ENCODE assay signal across 9 cellular contexts in the genomic region with DNA sequence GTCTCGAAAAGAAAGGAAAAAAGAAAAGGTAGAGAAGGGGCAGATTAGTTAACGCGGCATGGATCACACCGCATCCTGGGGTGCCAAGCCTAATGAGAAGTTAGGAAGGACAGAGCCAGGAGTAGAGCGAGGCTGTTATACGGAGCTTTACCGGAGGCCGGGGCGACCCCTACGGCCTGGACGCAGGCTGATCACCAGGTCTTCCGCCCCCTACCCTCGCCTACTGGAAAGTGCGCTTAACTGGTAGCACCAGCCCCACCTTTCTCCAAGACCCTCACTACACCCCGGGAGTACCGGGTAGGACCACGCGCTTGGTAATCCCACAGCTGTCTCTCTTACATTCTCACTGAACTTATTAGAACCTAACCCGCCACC. TPM values are rescaled to one million over a fixed set of nuclear protein-coding genes. Genes with fewer than 3 reads are reported as not detected.
A peak's percentile ranks its signal among the peaks of the same experiment; 100 is the strongest.
DNase-seq lines count a peak whose midpoint lies in the region; ATAC-seq and TF ChIP-seq lines count a peak whose summit lies in the region.
"Had no signal": no experiment of that assay in that cellular context is flagged by ENCODE, and none has a peak within 500 bp of the region (broad histone marks: within the 10 kb centered on the region; RNA-seq: fewer than 3 reads in every experiment).

No MANE protein-coding gene starts in this region.

- CTCF ChIA-PET in CD4-positive, alpha-beta T cell (lab: Charles Lee) = interaction anchor here (0.6 to 2.6 kb wide), 14 partner anchors 12 to 763 kb away, joined by 3 to 12 read pairs (median 4); a partner anchor contains a TSS

- peak overlapping the region; percentile 97 for H3K4me3 Mint-ChIP-seq in CD4-positive, alpha-beta T cell

- peaks cover 75% of the 10 kb centered on the region for H3K4me1 Mint-ChIP-seq in CD4-positive, alpha-beta T cell (ENCODE audit: low read depth)

- H3K4me1 ChIP-seq in NT2/D1 (ENCODE audit: insufficient read depth, insufficient read length) = no peaks in the 10 kb centered on the region

- peak overlapping the region; percentile 86 for H3K9ac ChIP-seq in NT2/D1 (ENCODE audit: insufficient read length, low read depth)

- peaks cover 77% of the 10 kb centered on the region for H3K36me3 Mint-ChIP-seq in CD4-positive, alpha-beta T cell (ENCODE audit: low read depth)

- peak in 1 of 10 experiments; percentile 6 for DNase-seq in CD4-positive, alpha-beta T cell
- peak; percentile 92 for DNase-seq in NT2/D1 (ENCODE audit: low read depth, low spot score)
- peak; percentile 82 for DNase-seq in ecto neural progenitor cell (ENCODE audit: low spot score)
- peak; percentile 25 for DNase-seq in mucosa of gallbladder (ENCODE audit: low spot score)
- no peak for DNase-seq in kidney tubule cell (ENCODE audit: low spot score)

- peak overlapping the region; percentile 99 for H3K27ac ChIP-seq in CD4-positive, alpha-beta T cell (ENCODE audit: low read depth, low read length)

- peaks cover 5% of the 10 kb centered on the region for H3K9me3 Mint-ChIP-seq in CD4-positive, alpha-beta T cell

- H3K27me3 ChIP-seq in CD4-positive, alpha-beta T cell (ENCODE audit: control insufficient read depth, insufficient read depth, low read length) = no peaks in the 10 kb centered on the region
- H3K27me3 ChIP-seq in NT2/D1 (ENCODE audit: insufficient read depth, insufficient read length) = no peaks in the 10 kb centered on the region

- peaks cover 9% of the 10 kb centered on the region for H3K36me3 ChIP-seq in NT2/D1 (ENCODE audit: insufficient read depth, insufficient read length, low read length)

- peaks cover 4% of the 10 kb centered on the region for H3K9me3 ChIP-seq in CD4-positive, alpha-beta T cell (ENCODE audit: control insufficient read depth, low read length)
- peaks cover 26% of the 10 kb centered on the region for H3K9me3 ChIP-seq in NT2/D1 (ENCODE audit: insufficient read depth, low read length)

- H3K4me3 ChIP-seq in NT2/D1 (ENCODE audit: insufficient read length, low read depth) = peak overlapping the region; percentile 96

- no peaks in the 10 kb centered on the region for H3K27me3 Mint-ChIP-seq in CD4-positive, alpha-beta T cell

- H3K27ac Mint-ChIP-seq in CD4-positive, alpha-beta T cell = peak overlapping the region; percentile 100

- POLR2A ChIA-PET in CD4-positive, alpha-beta T cell (lab: Charles Lee) = interaction anchor here (0.7 to 7.6 kb wide), 32 partner anchors 13 to 1113 kb away, joined by 3 to 375 read pairs (median 8); a partner anchor contains a TSS

- intact Hi-C loops in CD4-positive, alpha-beta T cell (cut with DNase I, micrococcal nuclease) = loop anchor here in 1 of 2 experiments (5.0 to 10.0 kb wide), 4 partner anchors 33 to 532 kb away; a partner anchor contains a TSS

- ATAC-seq in CD4-positive, alpha-beta T cell (ENCODE audit: poor library complexity) = no peak
- ATAC-seq in GM19463 (IDR thresholded peaks at IDR 0.05; ENCODE audit: unreplicated experiment) = peak; percentile 1
- no peak for ATAC-seq in GM18498 (IDR thresholded peaks at IDR 0.05; ENCODE audit: unreplicated experiment)
- ATAC-seq in GM21515 (IDR thresholded peaks at IDR 0.05; ENCODE audit: unreplicated experiment) = no peak

- no peak for TF ChIP-seq CTCF in CD4-positive, alpha-beta T cell (IDR thresholded peaks at IDR 0.05)

RNA-seq across cellular contexts. Expression of a gene that starts 33.8 kb away (rescaled TPM):
- 100 to 1,000 TPM; 169 to 188 TPM for total RNA-seq in CD4-positive, alpha-beta T cell
- total RNA-seq in mucosa of gallbladder = 41.1 TPM

RNA-seq across cellular contexts. Expression of a gene that starts 34.0 kb away (rescaled TPM):
- under 1 TPM; 0.11 to 0.22 TPM for total RNA-seq in CD4-positive, alpha-beta T cell
- 0.43 TPM for total RNA-seq in mucosa of gallbladder

RNA-seq across cellular contexts. Expression of a gene that starts 44.5 kb away (rescaled TPM):
- total RNA-seq in CD4-positive, alpha-beta T cell = not detected
- total RNA-seq in mucosa of gallbladder = 0.46 TPM
- total RNA-seq: RPMI7951 had no signal
